In genomic region chr2:19022334-19022733, GRCh38 we compare ENCODE assay signal across 1 cellular context.
A peak's percentile ranks its signal among the peaks of the same experiment; 100 is the strongest.
TF ChIP-seq lines count a peak whose summit lies in the region.

No MANE protein-coding gene starts in this region.

TF ChIP-seq in HepG2, 621 proteins besides CTCF, POLR2A, EP300 and RAD21 (continued from another document):
- TF ChIP-seq, protein P1, sequence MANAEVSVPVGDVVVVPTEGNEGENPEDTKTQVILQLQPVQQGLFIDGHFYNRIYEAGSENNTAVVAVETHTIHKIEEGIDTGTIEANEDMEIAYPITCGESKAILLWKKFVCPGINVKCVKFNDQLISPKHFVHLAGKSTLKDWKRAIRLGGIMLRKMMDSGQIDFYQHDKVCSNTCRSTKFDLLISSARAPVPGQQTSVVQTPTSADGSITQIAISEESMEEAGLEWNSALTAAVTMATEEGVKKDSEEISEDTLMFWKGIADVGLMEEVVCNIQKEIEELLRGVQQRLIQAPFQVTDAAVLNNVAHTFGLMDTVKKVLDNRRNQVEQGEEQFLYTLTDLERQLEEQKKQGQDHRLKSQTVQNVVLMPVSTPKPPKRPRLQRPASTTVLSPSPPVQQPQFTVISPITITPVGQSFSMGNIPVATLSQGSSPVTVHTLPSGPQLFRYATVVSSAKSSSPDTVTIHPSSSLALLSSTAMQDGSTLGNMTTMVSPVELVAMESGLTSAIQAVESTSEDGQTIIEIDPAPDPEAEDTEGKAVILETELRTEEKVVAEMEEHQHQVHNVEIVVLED (CRISPR knock-in tag; IDR thresholded peaks at IDR 0.05; ENCODE audit: borderline replicate concordance) = no peak
- TF ChIP-seq ZNF331 (CRISPR knock-in tag; IDR thresholded peaks at IDR 0.05) (no peak), ZNF205 (CRISPR knock-in tag; IDR thresholded peaks at IDR 0.05) (no peak), MTA1 (CRISPR knock-in tag; IDR thresholded peaks at IDR 0.05; ENCODE audit: borderline replicate concordance) (no peak), TCF7 (IDR thresholded peaks at IDR 0.05; ENCODE audit: low read depth) (no peak), ZNF878 (CRISPR knock-in tag; IDR thresholded peaks at IDR 0.05) (no peak), CENPBD1 (CRISPR knock-in tag; IDR thresholded peaks at IDR 0.05; ENCODE audit: borderline replicate concordance, low read depth) (no peak), MEIS1 (CRISPR knock-in tag; IDR thresholded peaks at IDR 0.05; ENCODE audit: borderline replicate concordance) (no peak), NKX3-1 (CRISPR knock-in tag; IDR thresholded peaks at IDR 0.05) (no peak), ASH2L (IDR thresholded peaks at IDR 0.05; ENCODE audit: insufficient read length, low read depth, low read length) (no peak), ARID2 (CRISPR knock-in tag; IDR thresholded peaks at IDR 0.05; ENCODE audit: borderline replicate concordance) (no peak), CEBPB (IDR thresholded peaks at IDR 0.05; ENCODE audit: borderline replicate concordance, low read depth, low read length) (peak; percentile 75)
- TF ChIP-seq, protein P2, sequence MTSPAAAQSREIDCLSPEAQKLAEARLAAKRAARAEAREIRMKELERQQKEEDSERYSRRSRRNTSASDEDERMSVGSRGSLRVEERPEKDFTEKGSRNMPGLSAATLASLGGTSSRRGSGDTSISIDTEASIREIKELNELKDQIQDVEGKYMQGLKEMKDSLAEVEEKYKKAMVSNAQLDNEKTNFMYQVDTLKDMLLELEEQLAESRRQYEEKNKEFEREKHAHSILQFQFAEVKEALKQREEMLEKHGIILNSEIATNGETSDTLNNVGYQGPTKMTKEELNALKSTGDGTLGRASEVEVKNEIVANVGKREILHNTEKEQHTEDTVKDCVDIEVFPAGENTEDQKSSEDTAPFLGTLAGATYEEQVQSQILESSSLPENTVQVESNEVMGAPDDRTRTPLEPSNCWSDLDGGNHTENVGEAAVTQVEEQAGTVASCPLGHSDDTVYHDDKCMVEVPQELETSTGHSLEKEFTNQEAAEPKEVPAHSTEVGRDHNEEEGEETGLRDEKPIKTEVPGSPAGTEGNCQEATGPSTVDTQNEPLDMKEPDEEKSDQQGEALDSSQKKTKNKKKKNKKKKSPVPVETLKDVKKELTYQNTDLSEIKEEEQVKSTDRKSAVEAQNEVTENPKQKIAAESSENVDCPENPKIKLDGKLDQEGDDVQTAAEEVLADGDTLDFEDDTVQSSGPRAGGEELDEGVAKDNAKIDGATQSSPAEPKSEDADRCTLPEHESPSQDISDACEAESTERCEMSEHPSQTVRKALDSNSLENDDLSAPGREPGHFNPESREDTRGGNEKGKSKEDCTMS (CRISPR knock-in tag; conservative IDR thresholded peaks at IDR 0.05) = no peak
